In the genomic region with DNA sequence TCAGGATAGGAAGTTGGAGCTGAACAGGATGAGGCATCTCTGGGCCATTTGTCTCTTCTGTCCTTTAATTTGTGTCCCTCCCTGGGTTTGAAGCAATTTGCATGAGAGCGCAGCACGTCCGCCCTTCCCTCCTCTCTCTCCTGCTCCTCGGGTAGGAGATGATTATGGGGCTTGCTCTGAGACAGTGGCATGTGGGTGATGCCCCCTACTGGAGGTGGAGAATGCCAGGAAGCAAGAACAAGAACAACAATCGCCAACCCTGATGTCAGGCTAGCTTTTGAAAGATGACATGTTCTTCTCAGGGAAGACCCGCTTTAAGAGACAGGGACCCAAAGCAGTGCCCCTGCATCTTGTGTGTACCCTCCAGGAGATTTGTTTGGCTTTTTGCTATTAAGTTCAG, we compare ENCODE assay signal across 9 cellular contexts.
DNase-seq lines count a peak whose midpoint lies in the region; ATAC-seq and TF ChIP-seq lines count a peak whose summit lies in the region.
"Had no signal": no experiment of that assay in that cellular context is flagged by ENCODE, and none has a peak within 500 bp of the region (broad histone marks: within the 10 kb centered on the region; RNA-seq: fewer than 3 reads in every experiment).

No MANE protein-coding gene starts in this region.

- WGBS in gastroesophageal sphincter (ENCODE audit: low coverage in 1 of 2), 2 donors = 57% methylated on average over 5 of the region's 6 CpGs; no CpG with 5 or more reads in 1 of the 2 donors

- ATAC-seq in HG02870 (IDR thresholded peaks at IDR 0.05; ENCODE audit: unreplicated experiment) (no peak), gastroesophageal sphincter (no peak)
- ATAC-seq in stimulated activated naive CD8-positive, alpha-beta T cell treated with anti-CD3 and anti-CD28 coated beads, Interleukin-15, Interleukin-2, amounts not matched to agents 100 U/mL and 50 U/mL, for 24 hours = no peak

- no peak overlapping the region for H3K27ac ChIP-seq in gastroesophageal sphincter

- H3K9me3 ChIP-seq in gastroesophageal sphincter = peaks cover 0 to 6% (median 0%) of the 10 kb centered on the region in 3 donors

- TF ChIP-seq CTCF in gastroesophageal sphincter (IDR thresholded peaks at IDR 0.05) = peak in 1 of 4 experiments; percentile 23

- peaks cover 11% of the 10 kb centered on the region for H3K27me3 ChIP-seq in gastroesophageal sphincter

- no peak for TF ChIP-seq POLR2A in gastroesophageal sphincter (IDR thresholded peaks at IDR 0.05)

- in situ Hi-C loops in SK-MEL-5 (cut with HindIII; ENCODE audit: low pct_unique_long_range_greater_than_20kb, low sequenced_read_pairs) = no loop called here

- POLR2A ChIA-PET in HEK293T (lab: Yijun Ruan, JAX) = no interaction called here

- H3K4me1 ChIP-seq in gastroesophageal sphincter = no peaks in the 10 kb centered on the region

- TF ChIP-seq EP300 in gastroesophageal sphincter (IDR thresholded peaks at IDR 0.05) = no peak

- DNase-seq in DMS153 (lab: John Stamatoyannopoulos, UW) = peak; percentile 70
- peak; percentile 49 for DNase-seq in HEK293T (ENCODE audit: extremely low spot score)
- peak; percentile 45 for DNase-seq in SK-MEL-5 (ENCODE audit: low read depth, low spot score)
- peak; percentile 78 for DNase-seq in iPS-NIHi11 (ENCODE audit: low spot score)
- no peak for DNase-seq in stimulated activated naive CD8-positive, alpha-beta T cell treated with anti-CD3 and anti-CD28 coated beads, Interleukin-15, Interleukin-2, amounts not matched to agents 100 U/mL and 50 U/mL, for 24 hours
- no peak for DNase-seq in activated CD8-positive, alpha-beta memory T cell treated with anti-CD3 and anti-CD28 coated beads, Interleukin-2, amount 50 U/mL, for 48 hours
- DNase-seq: NCI-H446 treated with DMSO at 0.1 percent for 48 hours had no signal

- H3K4me3 ChIP-seq in gastroesophageal sphincter = no peak overlapping the region

- no peaks in the 10 kb centered on the region for H3K36me3 ChIP-seq in gastroesophageal sphincter

- CTCF ChIA-PET in HEK293T (lab: Yijun Ruan, JAX) = interaction anchor here (1.4 to 1.6 kb wide), 2 partner anchors 15 to 23 kb away, joined by 5 to 9 read pairs; no protein-coding TSS in a partner anchor

TF ChIP-seq in HEK293T, 16 proteins besides CTCF, POLR2A, EP300 and RAD21:
- TF ChIP-seq L3MBTL2 (conservative IDR thresholded peaks at IDR 0.05) (no peak), NFRKB (IDR thresholded peaks at IDR 0.05) (no peak), SUZ12 (IDR thresholded peaks at IDR 0.05) (no peak), LEF1 (IDR thresholded peaks at IDR 0.05; ENCODE audit: borderline replicate concordance) (no peak), SP1 (IDR thresholded peaks at IDR 0.05) (no peak), FOXM1 (IDR thresholded peaks at IDR 0.05; ENCODE audit: borderline replicate concordance) (no peak), ELF4 (IDR thresholded peaks at IDR 0.05) (no peak), CTBP1 (IDR thresholded peaks at IDR 0.05; ENCODE audit: borderline replicate concordance) (no peak), TARDBP (IDR thresholded peaks at IDR 0.05) (no peak), ZNF384 (IDR thresholded peaks at IDR 0.05) (no peak), BHLHE40 (IDR thresholded peaks at IDR 0.05; ENCODE audit: borderline replicate concordance) (no peak), ARNT (IDR thresholded peaks at IDR 0.05) (no peak), FOXA1 (IDR thresholded peaks at IDR 0.05) (no peak), FOXK2 (IDR thresholded peaks at IDR 0.05) (no peak), HDGF (IDR thresholded peaks at IDR 0.05; ENCODE audit: borderline replicate concordance) (no peak)
- TF ChIP-seq, protein P1, sequence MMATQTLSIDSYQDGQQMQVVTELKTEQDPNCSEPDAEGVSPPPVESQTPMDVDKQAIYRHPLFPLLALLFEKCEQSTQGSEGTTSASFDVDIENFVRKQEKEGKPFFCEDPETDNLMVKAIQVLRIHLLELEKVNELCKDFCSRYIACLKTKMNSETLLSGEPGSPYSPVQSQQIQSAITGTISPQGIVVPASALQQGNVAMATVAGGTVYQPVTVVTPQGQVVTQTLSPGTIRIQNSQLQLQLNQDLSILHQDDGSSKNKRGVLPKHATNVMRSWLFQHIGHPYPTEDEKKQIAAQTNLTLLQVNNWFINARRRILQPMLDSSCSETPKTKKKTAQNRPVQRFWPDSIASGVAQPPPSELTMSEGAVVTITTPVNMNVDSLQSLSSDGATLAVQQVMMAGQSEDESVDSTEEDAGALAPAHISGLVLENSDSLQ (IDR thresholded peaks at IDR 0.05) = no peak

Comparison
In these comparisons a context has a peak if more than half of its experiments do, and no peak if none do; other contexts are left out.
1. DNase-seq: peak in DMS153 (single experiment), HEK293T (single experiment), SK-MEL-5 (single experiment) and iPS-NIHi11 (single experiment); none in stimulated activated naive CD8-positive, alpha-beta T cell treated with anti-CD3 and anti-CD28 coated beads, Interleukin-15, Interleukin-2, amounts not matched to agents 100 U/mL and 50 U/mL, for 24 hours (single experiment) and activated CD8-positive, alpha-beta memory T cell treated with anti-CD3 and anti-CD28 coated beads, Interleukin-2, amount 50 U/mL, for 48 hours (single experiment).